In the genomic region with DNA sequence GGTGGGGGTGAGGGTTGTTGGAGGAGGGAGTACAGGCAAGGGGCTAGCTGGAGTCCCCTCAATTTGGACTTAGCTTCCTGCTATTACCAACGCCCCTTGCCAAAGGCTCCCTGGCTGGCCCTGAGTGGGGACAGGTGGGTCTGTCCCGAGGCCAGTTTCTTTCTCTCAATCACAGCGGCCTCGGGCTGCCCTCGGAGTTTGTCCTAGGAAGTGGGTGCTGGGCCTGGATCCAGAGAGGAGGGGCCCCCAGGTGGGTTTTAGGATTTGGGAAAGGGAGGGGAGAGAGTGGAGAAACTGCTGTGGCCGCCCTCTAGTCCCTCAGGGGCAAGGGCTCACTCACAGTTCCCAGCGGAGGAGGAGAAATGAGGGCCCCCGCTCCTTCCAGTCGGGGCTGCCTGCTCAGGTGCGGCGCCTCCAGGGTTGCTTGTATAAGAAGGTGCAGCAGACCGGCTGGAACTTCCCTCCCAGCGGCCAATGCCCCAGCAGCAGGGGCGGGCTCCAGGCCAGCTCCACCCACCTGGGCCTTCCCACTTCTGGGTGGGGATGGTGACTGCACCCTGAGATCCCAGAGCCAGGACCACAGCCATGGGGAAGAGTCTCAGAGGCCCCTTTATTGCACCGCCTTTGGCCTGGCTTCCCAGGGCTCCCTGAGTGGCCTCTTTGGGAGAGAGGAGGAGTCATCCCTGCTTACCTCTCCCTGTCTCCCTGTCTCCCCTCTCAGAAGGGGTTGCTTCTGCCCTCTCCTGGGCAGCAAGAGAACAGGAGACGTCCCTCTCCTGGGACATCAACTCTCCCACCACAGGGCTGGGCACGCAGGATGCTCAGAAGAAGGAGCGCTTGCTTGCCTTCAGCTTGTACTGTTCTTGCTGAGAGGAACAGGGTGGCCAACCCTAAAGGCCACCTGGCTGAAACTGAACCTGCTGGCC, we compare ENCODE assay signal across 1 cellular context.
A peak's percentile ranks its signal among the peaks of the same experiment; 100 is the strongest.
TF ChIP-seq lines count a peak whose summit lies in the region.

No MANE protein-coding gene starts in this region.

TF ChIP-seq in HepG2, 621 proteins besides CTCF, POLR2A, EP300 and RAD21 (continued from another document and continues in another):
- TF ChIP-seq, protein P1, sequence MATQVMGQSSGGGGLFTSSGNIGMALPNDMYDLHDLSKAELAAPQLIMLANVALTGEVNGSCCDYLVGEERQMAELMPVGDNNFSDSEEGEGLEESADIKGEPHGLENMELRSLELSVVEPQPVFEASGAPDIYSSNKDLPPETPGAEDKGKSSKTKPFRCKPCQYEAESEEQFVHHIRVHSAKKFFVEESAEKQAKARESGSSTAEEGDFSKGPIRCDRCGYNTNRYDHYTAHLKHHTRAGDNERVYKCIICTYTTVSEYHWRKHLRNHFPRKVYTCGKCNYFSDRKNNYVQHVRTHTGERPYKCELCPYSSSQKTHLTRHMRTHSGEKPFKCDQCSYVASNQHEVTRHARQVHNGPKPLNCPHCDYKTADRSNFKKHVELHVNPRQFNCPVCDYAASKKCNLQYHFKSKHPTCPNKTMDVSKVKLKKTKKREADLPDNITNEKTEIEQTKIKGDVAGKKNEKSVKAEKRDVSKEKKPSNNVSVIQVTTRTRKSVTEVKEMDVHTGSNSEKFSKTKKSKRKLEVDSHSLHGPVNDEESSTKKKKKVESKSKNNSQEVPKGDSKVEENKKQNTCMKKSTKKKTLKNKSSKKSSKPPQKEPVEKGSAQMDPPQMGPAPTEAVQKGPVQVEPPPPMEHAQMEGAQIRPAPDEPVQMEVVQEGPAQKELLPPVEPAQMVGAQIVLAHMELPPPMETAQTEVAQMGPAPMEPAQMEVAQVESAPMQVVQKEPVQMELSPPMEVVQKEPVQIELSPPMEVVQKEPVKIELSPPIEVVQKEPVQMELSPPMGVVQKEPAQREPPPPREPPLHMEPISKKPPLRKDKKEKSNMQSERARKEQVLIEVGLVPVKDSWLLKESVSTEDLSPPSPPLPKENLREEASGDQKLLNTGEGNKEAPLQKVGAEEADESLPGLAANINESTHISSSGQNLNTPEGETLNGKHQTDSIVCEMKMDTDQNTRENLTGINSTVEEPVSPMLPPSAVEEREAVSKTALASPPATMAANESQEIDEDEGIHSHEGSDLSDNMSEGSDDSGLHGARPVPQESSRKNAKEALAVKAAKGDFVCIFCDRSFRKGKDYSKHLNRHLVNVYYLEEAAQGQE (IDR thresholded peaks at IDR 0.05; ENCODE audit: borderline replicate concordance in 1 of 2, low read depth in 1 of 2, low read length in 2 of 2) = peak in 1 of 2 experiments; percentile 46; a peak in 1 of 4 replicates
- TF ChIP-seq PTBP1 (IDR thresholded peaks at IDR 0.05; ENCODE audit: low read depth, low read length, poor library complexity, severe bottlenecking) (no peak), CREB1 (IDR thresholded peaks at IDR 0.05) (no peak), CREB1 (CRISPR knock-in tag; IDR thresholded peaks at IDR 0.05) (no peak), ZNF746 (CRISPR knock-in tag; IDR thresholded peaks at IDR 0.05) (no peak), POGZ (CRISPR knock-in tag; IDR thresholded peaks at IDR 0.05) (no peak), TBX2 (CRISPR knock-in tag; IDR thresholded peaks at IDR 0.05; ENCODE audit: borderline replicate concordance) (peak; percentile 61), PPARG (CRISPR knock-in tag; conservative IDR thresholded peaks at IDR 0.05) (no peak), SP140L (CRISPR knock-in tag; IDR thresholded peaks at IDR 0.05; ENCODE audit: borderline replicate concordance) (no peak), KLF15 (CRISPR knock-in tag; IDR thresholded peaks at IDR 0.05; ENCODE audit: borderline replicate concordance) (0 out of 2 replicates have a peak, but pooled peaks have one; percentile 22), ZFP62 (CRISPR knock-in tag; IDR thresholded peaks at IDR 0.05) (no peak), ZBTB42 (CRISPR knock-in tag; IDR thresholded peaks at IDR 0.05) (no peak), ZFP36L1 (CRISPR knock-in tag; IDR thresholded peaks at IDR 0.05) (no peak), MYNN (CRISPR knock-in tag; IDR thresholded peaks at IDR 0.05; ENCODE audit: low read depth) (0 out of 2 replicates have a peak, but pooled peaks have one; percentile 37), SNRNP70 (IDR thresholded peaks at IDR 0.05; ENCODE audit: low read depth, low read length) (no peak), KDM5B (CRISPR knock-in tag; IDR thresholded peaks at IDR 0.05; ENCODE audit: borderline replicate concordance) (peak; percentile 7; the same call in 1 of the 2 replicates), HHEX (CRISPR knock-in tag; IDR thresholded peaks at IDR 0.05) (no peak), ZEB1 (IDR thresholded peaks at IDR 0.05; ENCODE audit: insufficient replicate concordance, low read depth) (peak; percentile 87), ZNF589 (CRISPR knock-in tag; conservative IDR thresholded peaks at IDR 0.05) (no peak), ZNF549 (CRISPR knock-in tag; IDR thresholded peaks at IDR 0.05) (no peak), MZF1 (CRISPR knock-in tag; IDR thresholded peaks at IDR 0.05; ENCODE audit: borderline replicate concordance) (no peak), KAT8 (CRISPR knock-in tag; IDR thresholded peaks at IDR 0.05) (peak; percentile 70)
- TF ChIP-seq, protein P2, sequence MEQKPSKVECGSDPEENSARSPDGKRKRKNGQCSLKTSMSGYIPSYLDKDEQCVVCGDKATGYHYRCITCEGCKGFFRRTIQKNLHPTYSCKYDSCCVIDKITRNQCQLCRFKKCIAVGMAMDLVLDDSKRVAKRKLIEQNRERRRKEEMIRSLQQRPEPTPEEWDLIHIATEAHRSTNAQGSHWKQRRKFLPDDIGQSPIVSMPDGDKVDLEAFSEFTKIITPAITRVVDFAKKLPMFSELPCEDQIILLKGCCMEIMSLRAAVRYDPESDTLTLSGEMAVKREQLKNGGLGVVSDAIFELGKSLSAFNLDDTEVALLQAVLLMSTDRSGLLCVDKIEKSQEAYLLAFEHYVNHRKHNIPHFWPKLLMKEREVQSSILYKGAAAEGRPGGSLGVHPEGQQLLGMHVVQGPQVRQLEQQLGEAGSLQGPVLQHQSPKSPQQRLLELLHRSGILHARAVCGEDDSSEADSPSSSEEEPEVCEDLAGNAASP (CRISPR knock-in tag; IDR thresholded peaks at IDR 0.05; ENCODE audit: borderline replicate concordance) = no peak
- TF ChIP-seq, protein P3, sequence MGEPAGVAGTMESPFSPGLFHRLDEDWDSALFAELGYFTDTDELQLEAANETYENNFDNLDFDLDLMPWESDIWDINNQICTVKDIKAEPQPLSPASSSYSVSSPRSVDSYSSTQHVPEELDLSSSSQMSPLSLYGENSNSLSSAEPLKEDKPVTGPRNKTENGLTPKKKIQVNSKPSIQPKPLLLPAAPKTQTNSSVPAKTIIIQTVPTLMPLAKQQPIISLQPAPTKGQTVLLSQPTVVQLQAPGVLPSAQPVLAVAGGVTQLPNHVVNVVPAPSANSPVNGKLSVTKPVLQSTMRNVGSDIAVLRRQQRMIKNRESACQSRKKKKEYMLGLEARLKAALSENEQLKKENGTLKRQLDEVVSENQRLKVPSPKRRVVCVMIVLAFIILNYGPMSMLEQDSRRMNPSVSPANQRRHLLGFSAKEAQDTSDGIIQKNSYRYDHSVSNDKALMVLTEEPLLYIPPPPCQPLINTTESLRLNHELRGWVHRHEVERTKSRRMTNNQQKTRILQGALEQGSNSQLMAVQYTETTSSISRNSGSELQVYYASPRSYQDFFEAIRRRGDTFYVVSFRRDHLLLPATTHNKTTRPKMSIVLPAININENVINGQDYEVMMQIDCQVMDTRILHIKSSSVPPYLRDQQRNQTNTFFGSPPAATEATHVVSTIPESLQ (CRISPR knock-in tag; conservative IDR thresholded peaks at IDR 0.05) = no peak; the same call in 1 of the 2 replicates
- TF ChIP-seq, protein P4, sequence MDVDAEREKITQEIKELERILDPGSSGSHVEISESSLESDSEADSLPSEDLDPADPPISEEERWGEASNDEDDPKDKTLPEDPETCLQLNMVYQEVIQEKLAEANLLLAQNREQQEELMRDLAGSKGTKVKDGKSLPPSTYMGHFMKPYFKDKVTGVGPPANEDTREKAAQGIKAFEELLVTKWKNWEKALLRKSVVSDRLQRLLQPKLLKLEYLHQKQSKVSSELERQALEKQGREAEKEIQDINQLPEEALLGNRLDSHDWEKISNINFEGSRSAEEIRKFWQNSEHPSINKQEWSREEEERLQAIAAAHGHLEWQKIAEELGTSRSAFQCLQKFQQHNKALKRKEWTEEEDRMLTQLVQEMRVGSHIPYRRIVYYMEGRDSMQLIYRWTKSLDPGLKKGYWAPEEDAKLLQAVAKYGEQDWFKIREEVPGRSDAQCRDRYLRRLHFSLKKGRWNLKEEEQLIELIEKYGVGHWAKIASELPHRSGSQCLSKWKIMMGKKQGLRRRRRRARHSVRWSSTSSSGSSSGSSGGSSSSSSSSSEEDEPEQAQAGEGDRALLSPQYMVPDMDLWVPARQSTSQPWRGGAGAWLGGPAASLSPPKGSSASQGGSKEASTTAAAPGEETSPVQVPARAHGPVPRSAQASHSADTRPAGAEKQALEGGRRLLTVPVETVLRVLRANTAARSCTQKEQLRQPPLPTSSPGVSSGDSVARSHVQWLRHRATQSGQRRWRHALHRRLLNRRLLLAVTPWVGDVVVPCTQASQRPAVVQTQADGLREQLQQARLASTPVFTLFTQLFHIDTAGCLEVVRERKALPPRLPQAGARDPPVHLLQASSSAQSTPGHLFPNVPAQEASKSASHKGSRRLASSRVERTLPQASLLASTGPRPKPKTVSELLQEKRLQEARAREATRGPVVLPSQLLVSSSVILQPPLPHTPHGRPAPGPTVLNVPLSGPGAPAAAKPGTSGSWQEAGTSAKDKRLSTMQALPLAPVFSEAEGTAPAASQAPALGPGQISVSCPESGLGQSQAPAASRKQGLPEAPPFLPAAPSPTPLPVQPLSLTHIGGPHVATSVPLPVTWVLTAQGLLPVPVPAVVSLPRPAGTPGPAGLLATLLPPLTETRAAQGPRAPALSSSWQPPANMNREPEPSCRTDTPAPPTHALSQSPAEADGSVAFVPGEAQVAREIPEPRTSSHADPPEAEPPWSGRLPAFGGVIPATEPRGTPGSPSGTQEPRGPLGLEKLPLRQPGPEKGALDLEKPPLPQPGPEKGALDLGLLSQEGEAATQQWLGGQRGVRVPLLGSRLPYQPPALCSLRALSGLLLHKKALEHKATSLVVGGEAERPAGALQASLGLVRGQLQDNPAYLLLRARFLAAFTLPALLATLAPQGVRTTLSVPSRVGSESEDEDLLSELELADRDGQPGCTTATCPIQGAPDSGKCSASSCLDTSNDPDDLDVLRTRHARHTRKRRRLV (CRISPR knock-in tag; IDR thresholded peaks at IDR 0.05) = no peak
- TF ChIP-seq, protein P5, sequence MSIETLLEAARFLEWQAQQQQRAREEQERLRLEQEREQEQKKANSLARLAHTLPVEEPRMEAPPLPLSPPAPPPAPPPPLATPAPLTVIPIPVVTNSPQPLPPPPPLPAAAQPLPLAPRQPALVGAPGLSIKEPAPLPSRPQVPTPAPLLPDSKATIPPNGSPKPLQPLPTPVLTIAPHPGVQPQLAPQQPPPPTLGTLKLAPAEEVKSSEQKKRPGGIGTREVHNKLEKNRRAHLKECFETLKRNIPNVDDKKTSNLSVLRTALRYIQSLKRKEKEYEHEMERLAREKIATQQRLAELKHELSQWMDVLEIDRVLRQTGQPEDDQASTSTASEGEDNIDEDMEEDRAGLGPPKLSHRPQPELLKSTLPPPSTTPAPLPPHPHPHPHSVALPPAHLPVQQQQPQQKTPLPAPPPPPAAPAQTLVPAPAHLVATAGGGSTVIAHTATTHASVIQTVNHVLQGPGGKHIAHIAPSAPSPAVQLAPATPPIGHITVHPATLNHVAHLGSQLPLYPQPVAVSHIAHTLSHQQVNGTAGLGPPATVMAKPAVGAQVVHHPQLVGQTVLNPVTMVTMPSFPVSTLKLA (IDR thresholded peaks at IDR 0.05) = no peak
- TF ChIP-seq, protein P6, sequence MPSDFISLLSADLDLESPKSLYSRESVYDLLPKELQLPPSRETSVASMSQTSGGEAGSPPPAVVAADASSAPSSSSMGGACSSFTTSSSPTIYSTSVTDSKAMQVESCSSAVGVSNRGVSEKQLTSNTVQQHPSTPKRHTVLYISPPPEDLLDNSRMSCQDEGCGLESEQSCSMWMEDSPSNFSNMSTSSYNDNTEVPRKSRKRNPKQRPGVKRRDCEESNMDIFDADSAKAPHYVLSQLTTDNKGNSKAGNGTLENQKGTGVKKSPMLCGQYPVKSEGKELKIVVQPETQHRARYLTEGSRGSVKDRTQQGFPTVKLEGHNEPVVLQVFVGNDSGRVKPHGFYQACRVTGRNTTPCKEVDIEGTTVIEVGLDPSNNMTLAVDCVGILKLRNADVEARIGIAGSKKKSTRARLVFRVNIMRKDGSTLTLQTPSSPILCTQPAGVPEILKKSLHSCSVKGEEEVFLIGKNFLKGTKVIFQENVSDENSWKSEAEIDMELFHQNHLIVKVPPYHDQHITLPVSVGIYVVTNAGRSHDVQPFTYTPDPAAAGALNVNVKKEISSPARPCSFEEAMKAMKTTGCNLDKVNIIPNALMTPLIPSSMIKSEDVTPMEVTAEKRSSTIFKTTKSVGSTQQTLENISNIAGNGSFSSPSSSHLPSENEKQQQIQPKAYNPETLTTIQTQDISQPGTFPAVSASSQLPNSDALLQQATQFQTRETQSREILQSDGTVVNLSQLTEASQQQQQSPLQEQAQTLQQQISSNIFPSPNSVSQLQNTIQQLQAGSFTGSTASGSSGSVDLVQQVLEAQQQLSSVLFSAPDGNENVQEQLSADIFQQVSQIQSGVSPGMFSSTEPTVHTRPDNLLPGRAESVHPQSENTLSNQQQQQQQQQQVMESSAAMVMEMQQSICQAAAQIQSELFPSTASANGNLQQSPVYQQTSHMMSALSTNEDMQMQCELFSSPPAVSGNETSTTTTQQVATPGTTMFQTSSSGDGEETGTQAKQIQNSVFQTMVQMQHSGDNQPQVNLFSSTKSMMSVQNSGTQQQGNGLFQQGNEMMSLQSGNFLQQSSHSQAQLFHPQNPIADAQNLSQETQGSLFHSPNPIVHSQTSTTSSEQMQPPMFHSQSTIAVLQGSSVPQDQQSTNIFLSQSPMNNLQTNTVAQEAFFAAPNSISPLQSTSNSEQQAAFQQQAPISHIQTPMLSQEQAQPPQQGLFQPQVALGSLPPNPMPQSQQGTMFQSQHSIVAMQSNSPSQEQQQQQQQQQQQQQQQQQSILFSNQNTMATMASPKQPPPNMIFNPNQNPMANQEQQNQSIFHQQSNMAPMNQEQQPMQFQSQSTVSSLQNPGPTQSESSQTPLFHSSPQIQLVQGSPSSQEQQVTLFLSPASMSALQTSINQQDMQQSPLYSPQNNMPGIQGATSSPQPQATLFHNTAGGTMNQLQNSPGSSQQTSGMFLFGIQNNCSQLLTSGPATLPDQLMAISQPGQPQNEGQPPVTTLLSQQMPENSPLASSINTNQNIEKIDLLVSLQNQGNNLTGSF (CRISPR knock-in tag; IDR thresholded peaks at IDR 0.05) = no peak
- TF ChIP-seq, protein P7, sequence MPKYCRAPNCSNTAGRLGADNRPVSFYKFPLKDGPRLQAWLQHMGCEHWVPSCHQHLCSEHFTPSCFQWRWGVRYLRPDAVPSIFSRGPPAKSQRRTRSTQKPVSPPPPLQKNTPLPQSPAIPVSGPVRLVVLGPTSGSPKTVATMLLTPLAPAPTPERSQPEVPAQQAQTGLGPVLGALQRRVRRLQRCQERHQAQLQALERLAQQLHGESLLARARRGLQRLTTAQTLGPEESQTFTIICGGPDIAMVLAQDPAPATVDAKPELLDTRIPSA (CRISPR knock-in tag; IDR thresholded peaks at IDR 0.05; ENCODE audit: borderline replicate concordance) = no peak
- TF ChIP-seq, protein P8, sequence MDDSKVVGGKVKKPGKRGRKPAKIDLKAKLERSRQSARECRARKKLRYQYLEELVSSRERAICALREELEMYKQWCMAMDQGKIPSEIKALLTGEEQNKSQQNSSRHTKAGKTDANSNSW (CRISPR knock-in tag; IDR thresholded peaks at IDR 0.05; ENCODE audit: borderline replicate concordance) = no peak; the same call in 1 of the 2 replicates
